ENCODE assay signal across 1 cellular context in the genomic region with DNA sequence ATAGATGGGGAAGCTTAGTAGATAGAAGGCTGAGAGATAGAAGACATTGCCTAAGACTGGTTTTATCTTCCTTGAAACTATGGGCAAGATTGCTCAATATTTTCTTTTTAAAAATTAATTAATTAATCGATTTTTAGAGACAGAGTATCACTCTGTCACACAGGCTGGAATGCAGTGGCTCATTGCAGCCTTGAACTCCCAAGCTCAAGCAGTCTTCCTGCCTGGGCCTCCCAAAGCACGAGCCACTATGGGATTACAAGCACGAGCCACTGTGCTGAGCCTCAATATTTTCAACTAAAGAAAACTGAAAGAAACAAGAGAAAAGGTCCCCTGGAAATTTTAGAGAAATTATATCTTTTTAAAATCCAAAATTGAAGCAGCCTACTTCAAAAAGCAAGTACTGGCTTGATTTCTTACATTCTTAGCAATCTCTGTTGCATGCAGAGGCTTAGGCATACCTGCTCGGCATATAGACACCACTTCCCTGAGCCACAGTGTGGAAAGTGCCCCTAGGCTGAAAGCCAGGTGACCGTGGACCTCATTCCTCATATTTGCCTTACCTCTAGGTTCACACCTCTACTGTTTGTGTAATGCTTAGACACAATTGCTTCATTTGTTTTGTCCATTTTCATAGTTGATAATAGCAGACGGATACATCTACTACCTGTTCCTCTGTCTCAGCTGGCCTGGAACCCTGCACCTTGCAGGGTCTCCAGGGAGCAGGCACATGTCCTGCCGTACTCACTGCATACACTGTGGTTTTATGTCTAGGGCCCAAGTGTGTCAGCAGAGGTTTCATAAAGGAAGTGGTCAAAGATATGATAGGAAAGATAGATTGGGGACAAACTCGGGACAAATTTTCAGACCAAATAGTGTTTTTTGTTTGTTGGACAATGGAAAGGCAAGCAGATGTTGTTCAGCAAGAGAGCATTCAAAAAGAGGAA.
TF ChIP-seq lines count a peak whose summit lies in the region.

No MANE protein-coding gene starts in this region.

TF ChIP-seq in GM12878, 131 proteins besides CTCF, POLR2A, EP300 and RAD21 (continued from another document):
- TF ChIP-seq, protein P1, sequence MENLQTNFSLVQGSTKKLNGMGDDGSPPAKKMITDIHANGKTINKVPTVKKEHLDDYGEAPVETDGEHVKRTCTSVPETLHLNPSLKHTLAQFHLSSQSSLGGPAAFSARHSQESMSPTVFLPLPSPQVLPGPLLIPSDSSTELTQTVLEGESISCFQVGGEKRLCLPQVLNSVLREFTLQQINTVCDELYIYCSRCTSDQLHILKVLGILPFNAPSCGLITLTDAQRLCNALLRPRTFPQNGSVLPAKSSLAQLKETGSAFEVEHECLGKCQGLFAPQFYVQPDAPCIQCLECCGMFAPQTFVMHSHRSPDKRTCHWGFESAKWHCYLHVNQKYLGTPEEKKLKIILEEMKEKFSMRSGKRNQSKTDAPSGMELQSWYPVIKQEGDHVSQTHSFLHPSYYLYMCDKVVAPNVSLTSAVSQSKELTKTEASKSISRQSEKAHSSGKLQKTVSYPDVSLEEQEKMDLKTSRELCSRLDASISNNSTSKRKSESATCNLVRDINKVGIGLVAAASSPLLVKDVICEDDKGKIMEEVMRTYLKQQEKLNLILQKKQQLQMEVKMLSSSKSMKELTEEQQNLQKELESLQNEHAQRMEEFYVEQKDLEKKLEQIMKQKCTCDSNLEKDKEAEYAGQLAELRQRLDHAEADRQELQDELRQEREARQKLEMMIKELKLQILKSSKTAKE (IDR thresholded peaks at IDR 0.05; ENCODE audit: low read depth, poor library complexity, severe bottlenecking), result peak; percentile 19
- TF ChIP-seq RUNX3 (IDR thresholded peaks at IDR 0.05; ENCODE audit: low read length) (peak; percentile 85), MXI1 (IDR thresholded peaks at IDR 0.05; ENCODE audit: low read depth, low read length) (no peak), ZNF384 (IDR thresholded peaks at IDR 0.05; ENCODE audit: borderline replicate concordance, low read depth, low read length) (no peak), BMI1 (IDR thresholded peaks at IDR 0.05; ENCODE audit: borderline replicate concordance) (peak; percentile 42; the same call in 1 of the 2 replicates)
